Comparison of ENCODE assay signal across 7 cellular contexts in genomic region chr1:120090830-120091229, GRCh38. TPM values are rescaled to one million over a fixed set of nuclear protein-coding genes. Genes with fewer than 3 reads are reported as not detected.
DNase-seq lines count a peak whose midpoint lies in the region; ATAC-seq and TF ChIP-seq lines count a peak whose summit lies in the region.
"Not testable (repeated sequence)": the region's sequence is repeated elsewhere in the genome, so short reads cannot be mapped to it uniquely, and the experiment has no call there.

No MANE protein-coding gene starts in this region.

- not testable (repeated sequence) for H3K9me3 ChIP-seq in MG63; SK-N-SH; fibroblast of lung (ENCODE audit: control insufficient read depth, insufficient read depth, low read depth, low read length); left lung

- H3K27me3 ChIP-seq in GM23338 (ENCODE audit: insufficient read depth); MG63; SK-N-SH (ENCODE audit: insufficient read depth); brain microvascular endothelial cell (replicated peaks); fibroblast of lung (ENCODE audit: control insufficient read depth, insufficient read depth, low read length); left lung: not testable (repeated sequence)

- H4K20me1 ChIP-seq in GM23338 (replicated peaks; ENCODE audit: insufficient read depth); SK-N-SH (ENCODE audit: insufficient read depth); fibroblast of lung (ENCODE audit: control insufficient read depth, extremely low read depth, insufficient read depth, low read length): not testable (repeated sequence)

- POLR2A ChIA-PET in SK-N-SH (lab: Yijun Ruan, JAX) = not testable (repeated sequence)

- not testable (repeated sequence) for H3K9me3 Mint-ChIP-seq in GM23338

- no CpG with 5 or more reads among the region's 1 CpG for WGBS in SK-N-SH (ENCODE audit: low lambda C conversion rate)

- H3K27me3 Mint-ChIP-seq in GM23338 (ENCODE audit: insufficient read depth, low read depth, poor library complexity) = not testable (repeated sequence)

- CTCF ChIA-PET in SK-N-SH (lab: Yijun Ruan, JAX) = not testable (repeated sequence)

- H3K36me3 Mint-ChIP-seq in GM23338 (ENCODE audit: low read depth) = not testable (repeated sequence)

- H3K4me3 Mint-ChIP-seq in GM23338 = not testable (repeated sequence)

- not testable (repeated sequence) for TF ChIP-seq RAD21 in SK-N-SH (IDR thresholded peaks at IDR 0.05; ENCODE audit: low read length)

- not testable (repeated sequence) for H3K36me3 ChIP-seq in GM23338 (ENCODE audit: insufficient read depth); MG63; SK-N-SH (replicated peaks in 1 of 2; ENCODE audit: control insufficient read depth in 1 of 2, insufficient read depth in 2 of 2, low read length in 1 of 2); brain microvascular endothelial cell (replicated peaks); fibroblast of lung (ENCODE audit: control insufficient read depth, insufficient read depth, low read length); left lung

- peak overlapping the region; percentile 44; the same call in 1 of the 2 replicates for H3K9ac ChIP-seq in SK-N-SH
- H3K9ac ChIP-seq in fibroblast of lung (ENCODE audit: insufficient read depth, low read length) = not testable (repeated sequence)

- not testable (repeated sequence) for H3K4me3 ChIP-seq in GM23338; MG63; SK-N-SH (ENCODE audit: low read depth in 2 of 2, low read length in 1 of 2); brain microvascular endothelial cell (ENCODE audit: low read depth, low read length); fibroblast of lung (replicated peaks in 1 of 4; ENCODE audit: control extremely low read depth in 1 of 4, insufficient read depth in 1 of 4, low read depth in 3 of 4, low read length in 4 of 4); left lung

- H3K27ac Mint-ChIP-seq in GM23338 = not testable (repeated sequence)

- not testable (repeated sequence) for H3K4me1 ChIP-seq in GM23338 (ENCODE audit: insufficient read depth); SK-N-SH (ENCODE audit: control insufficient read depth in 1 of 2, insufficient read depth in 2 of 2, low read depth in 1 of 2, low read length in 1 of 2); fibroblast of lung (ENCODE audit: control insufficient read depth, extremely low read depth, insufficient read depth, low read length); left lung

- H3K79me2 ChIP-seq in GM23338 (replicated peaks; ENCODE audit: insufficient read depth); SK-N-SH (ENCODE audit: insufficient read depth); fibroblast of lung (ENCODE audit: control insufficient read depth, insufficient read depth, low read length): not testable (repeated sequence)

- not testable (repeated sequence) for H3K4me1 Mint-ChIP-seq in GM23338

- intact Hi-C loops in left lung (cut with DNase I) = not testable (repeated sequence)

- not testable (repeated sequence) for DNase-seq in GM23338 (ENCODE audit: low spot score); SK-N-SH; fibroblast of lung (ENCODE audit: low read depth in 2 of 2); left lung; omental fat pad (ENCODE audit: low spot score)
- DNase-seq in MG63 (peak; percentile 15), brain microvascular endothelial cell (peak; percentile 81)

- H3K4me2 ChIP-seq in GM23338; SK-N-SH; fibroblast of lung (ENCODE audit: extremely low read depth, insufficient read depth, low read length): not testable (repeated sequence)

- TF ChIP-seq EP300 in SK-N-SH (IDR thresholded peaks at IDR 0.05; ENCODE audit: borderline replicate concordance in 1 of 2, low read depth in 1 of 2, low read length in 1 of 2) = not testable (repeated sequence)

- H3K27ac ChIP-seq in GM23338 (ENCODE audit: low read depth); left lung: not testable (repeated sequence)
- H3K27ac ChIP-seq in SK-N-SH (ENCODE audit: low read depth in 2 of 2, low read length in 1 of 2) (peak overlapping the region in 1 of 2 experiments; percentile 66; a peak in 2 of 4 replicates), brain microvascular endothelial cell (peak overlapping the region; percentile 77), fibroblast of lung (ENCODE audit: insufficient read depth, low read length) (peak overlapping the region; percentile 33)

- ATAC-seq in GM23338 (peak; percentile 32; the same call in 1 of the 3 replicates), left lung (peak; percentile 95), omental fat pad (ENCODE audit: low FRiP score) (peak; percentile 51)

- TF ChIP-seq CTCF in GM23338 (conservative IDR thresholded peaks at IDR 0.05; ENCODE audit: low read depth in 2 of 2); SK-N-SH (IDR thresholded peaks at IDR 0.05); brain microvascular endothelial cell (IDR thresholded peaks at IDR 0.05; ENCODE audit: low read depth, low read length, missing control alignments); fibroblast of lung (conservative IDR thresholded peaks at IDR 0.05 in 1 of 2, IDR thresholded peaks at IDR 0.05 in 1 of 2; ENCODE audit: low read depth in 1 of 2, low read length in 2 of 2); left lung (IDR thresholded peaks at IDR 0.05); omental fat pad (IDR thresholded peaks at IDR 0.05): not testable (repeated sequence)

- H3F3A ChIP-seq in GM23338 (replicated peaks; ENCODE audit: low read depth); SK-N-SH (replicated peaks; ENCODE audit: insufficient read depth): not testable (repeated sequence)

- H3K9me2 ChIP-seq in GM23338 (ENCODE audit: insufficient read depth); SK-N-SH: not testable (repeated sequence)

- not testable (repeated sequence) for H2AFZ ChIP-seq in GM23338; SK-N-SH (ENCODE audit: low read depth); fibroblast of lung (ENCODE audit: low read length)

- in situ Hi-C loops in brain microvascular endothelial cell (cut with HindIII; ENCODE audit: low pct_ligation_motif_present, low sequenced_read_pairs) = not testable (repeated sequence)

TF ChIP-seq in SK-N-SH, 30 proteins besides CTCF, POLR2A, EP300 and RAD21:
- TF ChIP-seq FOSL2 (IDR thresholded peaks at IDR 0.05; ENCODE audit: borderline replicate concordance, low read depth) (peak; percentile 42; the same call in 1 of the 2 replicates), JUND (IDR thresholded peaks at IDR 0.05) (peak; percentile 29; the same call in 1 of the 2 replicates)

RNA-seq across cellular contexts. Expression of gene NOTCH2, which starts 21.4 kb away (rescaled TPM):
- 52.9 and 56.6 TPM in 2 replicates for total RNA-seq in GM23338 (2014; rRNA removed; shearing (Covaris generic))
- polyA plus RNA-seq in GM23338 (2016; fragmentation: Nextera tagmentation; extraction: Ambion mirVana) = 7.3 and 8.5 TPM in 2 replicates
- 70.0 and 76.4 TPM in 2 replicates for total RNA-seq in MG63 (2014; rRNA removed; shearing (Covaris generic); ENCODE audit: low replicate concordance)
- 23.0 and 23.3 TPM in 2 replicates for polyA plus RNA-seq in SK-N-SH (2012; rRNA removed)
- 21.7 and 25.6 TPM in 2 replicates for polyA plus RNA-seq in SK-N-SH (2012; cell fraction: cytosol; rRNA removed)
- 34.8 and 48.1 TPM in 2 replicates for polyA plus RNA-seq in SK-N-SH (2012; cell fraction: nucleus; rRNA removed)
- total RNA-seq in fibroblast of lung = 129 and 204 TPM in 2 replicates
- polyA plus RNA-seq in fibroblast of lung = 61.6 and 86.3 TPM in 2 replicates
- 43.6 and 75.9 TPM in 2 replicates for polyA plus RNA-seq in fibroblast of lung (2012)
- polyA minus RNA-seq in fibroblast of lung (ENCODE audit: low replicate concordance) = 468 and 563 TPM in 2 replicates
- total RNA-seq in left lung = 100 to 1,000 TPM in 1 of 2 donors, 10 to 100 TPM in 1; 93.5 to 129 TPM
- 10 to 100 TPM; 72.5 to 96.8 (median 85.5) TPM for total RNA-seq in omental fat pad

Comparison
In these comparisons a context has a peak if more than half of its experiments do, and no peak if none do; other contexts are left out.
1. ATAC-seq: peak in every context shown above with its lines; median percentile 95 in left lung; 51 in omental fat pad; 32 in GM23338.